Comparison of ENCODE assay signal across 27 cellular contexts in genomic region chr2:136863468-136863867, GRCh38.
"Had no signal": no experiment of that assay in that cellular context is flagged by ENCODE, and none has a peak within 500 bp of the region (broad histone marks: within the 10 kb centered on the region; RNA-seq: fewer than 3 reads in every experiment).

No MANE protein-coding gene starts in this region.

- ATAC-seq: left colon; mucosa of descending colon; natural killer cell treated with Interleukin-12 subunit alpha and Interleukin-12 subunit beta and Interleukin-15 and Interleukin-18, amount 100 ng/mL, for 72 hours; stimulated activated memory B cell treated with anti-CD40 and anti-IgM and Interleukin-4, amounts not matched to agents 10 μg/mL and 1 μg/mL and 100 μg/mL, for 72 hours; stimulated activated naive CD8-positive, alpha-beta T cell treated with anti-CD3 and anti-CD28 coated beads, Interleukin-15, Interleukin-2, amounts not matched to agents 100 U/mL and 50 U/mL, for 24 hours; upper lobe of right lung had no signal

- H3K9me3 ChIP-seq: colonic mucosa, esophagus squamous epithelium, heart right ventricle, mucosa of descending colon, spleen, testis, transverse colon, upper lobe of right lung, uterus had no signal

- H3K4me2 ChIP-seq: neural progenitor cell had no signal

- FAIRE-seq: islet of Langerhans had no signal

- H3K36me3 ChIP-seq: colonic mucosa, esophagus squamous epithelium, heart right ventricle, neural progenitor cell, spleen, transverse colon, upper lobe of right lung, uterus had no signal

- H3K27ac ChIP-seq: colonic mucosa, esophagus squamous epithelium, neural progenitor cell, parathyroid adenoma, skin epidermis, spleen, testis, transverse colon, upper lobe of right lung, uterus had no signal

- DNase-seq: colonic mucosa; dermis blood vessel endothelial cell; effector memory CD4-positive, alpha-beta T cell; erythroblast; esophagus squamous epithelium; foreskin melanocyte; glutamatergic neuron; hippocampal formation; left colon; mesenchymal stem cell; mucosa of descending colon; naive B cell; spleen; stimulated activated CD4-positive, alpha-beta T cell treated with anti-CD3 and anti-CD28 coated beads, Interleukin-4, amount 100 ng/mL, for 4 hours; stimulated activated naive CD8-positive, alpha-beta T cell treated with anti-CD3 and anti-CD28 coated beads, Interleukin-15, Interleukin-2, amounts not matched to agents 100 U/mL and 50 U/mL, for 24 hours; substantia nigra; testis; transverse colon; upper lobe of right lung; uterus had no signal

- H3K4me3 ChIP-seq: colonic mucosa, esophagus squamous epithelium, mucosa of descending colon, neural progenitor cell, skin epidermis, spleen, testis, transverse colon, upper lobe of right lung, uterus had no signal

- H2AFZ ChIP-seq: neural progenitor cell, parathyroid adenoma had no signal

- H3K27me3 ChIP-seq: colonic mucosa, esophagus squamous epithelium, neural progenitor cell, spleen, testis, transverse colon, upper lobe of right lung, uterus had no signal

- H3K79me2 ChIP-seq: parathyroid adenoma had no signal

- H3K9ac ChIP-seq: neural progenitor cell, parathyroid adenoma had no signal

- H3K4me1 ChIP-seq: colonic mucosa, esophagus squamous epithelium, heart right ventricle, neural progenitor cell, parathyroid adenoma, spleen, testis, transverse colon, upper lobe of right lung, uterus had no signal
